Comparison of ENCODE assay signal across 9 cellular contexts in genomic region chr1:160399544-160400283, GRCh38. TPM values are rescaled to one million over a fixed set of nuclear protein-coding genes. Genes with fewer than 3 reads are reported as not detected.
A peak's percentile ranks its signal among the peaks of the same experiment; 100 is the strongest.
DNase-seq lines count a peak whose midpoint lies in the region; ATAC-seq and TF ChIP-seq lines count a peak whose summit lies in the region.
"Had no signal": no experiment of that assay in that cellular context is flagged by ENCODE, and none has a peak within 500 bp of the region (broad histone marks: within the 10 kb centered on the region; RNA-seq: fewer than 3 reads in every experiment).

No MANE protein-coding gene starts in this region.

- H3K23ac ChIP-seq in H9 (ENCODE audit: insufficient read length, low read depth, low read length) = no peak overlapping the region

- TF ChIP-seq CTCF in H9 (conservative IDR thresholded peaks at IDR 0.05) = no peak; the same call in 2 of the 3 replicates

- H3T11ph ChIP-seq in H9 (ENCODE audit: low read length) = no peak overlapping the region

- WGBS in H9 (ENCODE audit: extremely low coverage, insufficient read length, low lambda C conversion rate) = no CpG with 5 or more reads among the region's 19 CpGs

- DNase-seq in H9 = no peak
- no peak for DNase-seq in activated naive CD8-positive, alpha-beta T cell treated with anti-CD3 and anti-CD28 coated beads for 36 hours
- no peak for DNase-seq in SW 1271 (lab: John Stamatoyannopoulos, UW)
- no peak for DNase-seq in activated T-helper 2 cell treated with anti-CD3 and anti-CD28 coated beads, Interferon-gamma antibody, Interleukin-2, Interleukin-4, amounts not matched to agents 10 μg/mL and 5 μg/mL and 100 μg/mL, durations not matched to agents 14 hours and 24 hours and 36 hours (ENCODE audit: low spot score)

- H4K91ac ChIP-seq in H9 (ENCODE audit: insufficient read length, low read depth, low read length) = no peak overlapping the region

- H3K27ac ChIP-seq in H9 (ENCODE audit: insufficient read length, low read depth, low read length) (no peak overlapping the region), skeletal muscle tissue (ENCODE audit: low read depth, low read length) (no peak overlapping the region)

- H3K36me3 ChIP-seq in iPS-15b (ENCODE audit: control insufficient read depth, insufficient read depth, low read length) = no peaks in the 10 kb centered on the region
- no peaks in the 10 kb centered on the region for H3K36me3 ChIP-seq in skeletal muscle tissue (ENCODE audit: control insufficient read depth in 3 of 3, insufficient read depth in 3 of 3, low read length in 3 of 3)

- H2BK5ac ChIP-seq in H9 (ENCODE audit: insufficient read length, low read length) = no peak overlapping the region

- H3K9ac ChIP-seq in H9 (ENCODE audit: extremely low read depth, insufficient read length, low read length) (peak overlapping the region; percentile 28), iPS-15b (ENCODE audit: low read depth, low read length) (peak overlapping the region; percentile 61), skeletal muscle tissue (ENCODE audit: low read depth in 1 of 3, low read length in 3 of 3) (peak overlapping the region in 2 of 3 donors; percentile 68 to 75)

- H3K4me1 ChIP-seq in H9 (ENCODE audit: insufficient read depth, low read length) = peaks cover 23% of the 10 kb centered on the region; the same call in 1 of the 2 replicates
- peaks cover 25% of the 10 kb centered on the region for H3K4me1 ChIP-seq in iPS-15b (ENCODE audit: control insufficient read depth, insufficient read depth, low read length)
- H3K4me1 ChIP-seq in skeletal muscle tissue (ENCODE audit: control insufficient read depth in 3 of 3, insufficient read depth in 3 of 3, low read length in 3 of 3) = peaks cover 4 to 5% (median 5%) of the 10 kb centered on the region in 3 donors

- peak overlapping the region; percentile 74 for H3K4me2 ChIP-seq in H9 (ENCODE audit: insufficient read depth, insufficient read length, low read length)

- H3K14ac ChIP-seq in H9 (ENCODE audit: insufficient read depth, low read length) = peak overlapping the region; percentile 80; the same call in 1 of the 2 replicates

- no peaks in the 10 kb centered on the region for H3K79me1 ChIP-seq in H9 (ENCODE audit: insufficient read depth, low read depth, low read length, poor library complexity, severe bottlenecking)

- no peaks in the 10 kb centered on the region for H4K20me1 ChIP-seq in H9 (ENCODE audit: control insufficient read depth, insufficient read depth, insufficient read length)

- no peak overlapping the region for H2BK120ac ChIP-seq in H9 (ENCODE audit: low read depth, low read length, poor library complexity, severe bottlenecking)

- no peaks in the 10 kb centered on the region for H3K9me3 Mint-ChIP-seq in H9
- H3K9me3 Mint-ChIP-seq in activated naive CD8-positive, alpha-beta T cell treated with anti-CD3 and anti-CD28 coated beads for 36 hours = no peaks in the 10 kb centered on the region
- H3K9me3 Mint-ChIP-seq in activated T-helper 2 cell treated with anti-CD3 and anti-CD28 coated beads, Interferon-gamma antibody, Interleukin-2, Interleukin-4, amounts not matched to agents 10 μg/mL and 5 μg/mL and 100 μg/mL, durations not matched to agents 14 hours and 24 hours and 36 hours = no peaks in the 10 kb centered on the region

- no peak overlapping the region for H2AFZ ChIP-seq in H9 (ENCODE audit: low read length)

- H3K23me2 ChIP-seq in H9 (ENCODE audit: insufficient read length, low read depth, low read length, poor library complexity, severe bottlenecking) = peaks cover 17% of the 10 kb centered on the region

- peak overlapping the region; percentile 87 to 97 (median 93); a peak in 6 of 7 replicates for H3K27ac Mint-ChIP-seq in H9
- no peak overlapping the region for H3K27ac Mint-ChIP-seq in activated naive CD8-positive, alpha-beta T cell treated with anti-CD3 and anti-CD28 coated beads for 36 hours
- H3K27ac Mint-ChIP-seq in activated T-helper 2 cell treated with anti-CD3 and anti-CD28 coated beads, Interferon-gamma antibody, Interleukin-2, Interleukin-4, amounts not matched to agents 10 μg/mL and 5 μg/mL and 100 μg/mL, durations not matched to agents 14 hours and 24 hours and 36 hours = no peak overlapping the region
- H3K27ac Mint-ChIP-seq: activated CD8-positive, alpha-beta T cell treated with anti-CD3 and anti-CD28 coated beads, Interleukin-2, amount 10 ng/mL, durations not matched to agents 7 days and 5 days had no signal

- intact Hi-C loops in activated T-helper 2 cell treated with anti-CD3 and anti-CD28 coated beads, Interferon-gamma antibody, Interleukin-2, Interleukin-4, amounts not matched to agents 10 μg/mL and 5 μg/mL and 100 μg/mL, durations not matched to agents 14 hours and 24 hours and 36 hours (cut with micrococcal nuclease) = no loop called here

- no peak overlapping the region for H3K56ac ChIP-seq in H9 (ENCODE audit: insufficient read length, low read depth, low read length)

- H3K9me3 ChIP-seq in H9 (ENCODE audit: control insufficient read depth, low read depth, low read length) (no peaks in the 10 kb centered on the region), iPS-15b (ENCODE audit: control insufficient read depth, insufficient read depth, low read length) (no peaks in the 10 kb centered on the region), skeletal muscle tissue (ENCODE audit: control insufficient read depth in 3 of 3, low read length in 3 of 3) (no peaks in the 10 kb centered on the region)

- H3K4me3 Mint-ChIP-seq in H9 = peak overlapping the region; percentile 60 to 78
- peak overlapping the region; percentile 14 for H3K4me3 Mint-ChIP-seq in activated naive CD8-positive, alpha-beta T cell treated with anti-CD3 and anti-CD28 coated beads for 36 hours
- no peak overlapping the region for H3K4me3 Mint-ChIP-seq in activated T-helper 2 cell treated with anti-CD3 and anti-CD28 coated beads, Interferon-gamma antibody, Interleukin-2, Interleukin-4, amounts not matched to agents 10 μg/mL and 5 μg/mL and 100 μg/mL, durations not matched to agents 14 hours and 24 hours and 36 hours (ENCODE audit: low read depth)
- H3K4me3 Mint-ChIP-seq: activated CD8-positive, alpha-beta T cell treated with anti-CD3 and anti-CD28 coated beads, Interleukin-2, amount 10 ng/mL, durations not matched to agents 7 days and 5 days had no signal

- no peak for ATAC-seq in GM21528 (IDR thresholded peaks at IDR 0.05; ENCODE audit: low FRiP score, unreplicated experiment)
- no peak for ATAC-seq in HG02840 (IDR thresholded peaks at IDR 0.05; ENCODE audit: low FRiP score, unreplicated experiment)

- H2BK20ac ChIP-seq in H9 (ENCODE audit: low read depth, low read length, poor library complexity, severe bottlenecking) = peak overlapping the region; percentile 76

- H3K79me2 ChIP-seq in H9 (ENCODE audit: insufficient read depth, low read length) = peaks cover 19% of the 10 kb centered on the region; the same call in 1 of the 2 replicates

- H3K36me3 Mint-ChIP-seq in H9 (ENCODE audit: insufficient read depth in 1 of 3, low read depth in 3 of 3) = peaks cover 0 to 3% (median 0%) of the 10 kb centered on the region in 3 experiments; a peak in 1 of 7 replicates
- no peaks in the 10 kb centered on the region for H3K36me3 Mint-ChIP-seq in activated naive CD8-positive, alpha-beta T cell treated with anti-CD3 and anti-CD28 coated beads for 36 hours
- no peaks in the 10 kb centered on the region for H3K36me3 Mint-ChIP-seq in activated T-helper 2 cell treated with anti-CD3 and anti-CD28 coated beads, Interferon-gamma antibody, Interleukin-2, Interleukin-4, amounts not matched to agents 10 μg/mL and 5 μg/mL and 100 μg/mL, durations not matched to agents 14 hours and 24 hours and 36 hours (ENCODE audit: low read depth)

- H4K5ac ChIP-seq in H9 (ENCODE audit: insufficient read length, low read depth, low read length) = no peak overlapping the region

- H2BK15ac ChIP-seq in H9 (ENCODE audit: low read depth, low read length) = no peak overlapping the region

- H2AK5ac ChIP-seq in H9 (ENCODE audit: insufficient read length, low read length) = no peak overlapping the region

- peak overlapping the region; percentile 41 for H3K18ac ChIP-seq in H9 (ENCODE audit: insufficient read length, low read depth, low read length)

- H2BK12ac ChIP-seq in H9 (ENCODE audit: insufficient read length, low read depth, low read length) = peak overlapping the region; percentile 15

- peaks cover 47 to 48% of the 10 kb centered on the region in 2 experiments for H3K4me1 Mint-ChIP-seq in H9
- H3K4me1 Mint-ChIP-seq in activated naive CD8-positive, alpha-beta T cell treated with anti-CD3 and anti-CD28 coated beads for 36 hours = peaks cover 2% of the 10 kb centered on the region
- H3K4me1 Mint-ChIP-seq in activated T-helper 2 cell treated with anti-CD3 and anti-CD28 coated beads, Interferon-gamma antibody, Interleukin-2, Interleukin-4, amounts not matched to agents 10 μg/mL and 5 μg/mL and 100 μg/mL, durations not matched to agents 14 hours and 24 hours and 36 hours (ENCODE audit: low read depth) = no peaks in the 10 kb centered on the region

- H3K4me3 ChIP-seq in iPS-15b (ENCODE audit: low read depth, low read length) (peak overlapping the region; percentile 70), skeletal muscle tissue (ENCODE audit: low read length in 3 of 3) (peak overlapping the region; percentile 59 to 76 (median 60))

- H3K27me3 ChIP-seq in H9 (ENCODE audit: insufficient read depth, low read length) (no peaks in the 10 kb centered on the region), iPS-15b (ENCODE audit: control insufficient read depth, insufficient read depth, low read length) (no peaks in the 10 kb centered on the region), skeletal muscle tissue (ENCODE audit: control insufficient read depth in 3 of 3, insufficient read depth in 3 of 3, low read length in 3 of 3) (peaks cover 11 to 25% (median 23%) of the 10 kb centered on the region in 3 donors)

- no peak overlapping the region for H3K4ac ChIP-seq in H9 (ENCODE audit: low read depth, low read length)

- H3K27me3 Mint-ChIP-seq in H9 (ENCODE audit: low read depth) = no peaks in the 10 kb centered on the region; the same call in 1 of the 2 replicates
- H3K27me3 Mint-ChIP-seq in activated naive CD8-positive, alpha-beta T cell treated with anti-CD3 and anti-CD28 coated beads for 36 hours = peaks cover 15% of the 10 kb centered on the region
- peaks cover 55% of the 10 kb centered on the region for H3K27me3 Mint-ChIP-seq in activated T-helper 2 cell treated with anti-CD3 and anti-CD28 coated beads, Interferon-gamma antibody, Interleukin-2, Interleukin-4, amounts not matched to agents 10 μg/mL and 5 μg/mL and 100 μg/mL, durations not matched to agents 14 hours and 24 hours and 36 hours (ENCODE audit: low read depth)

- H4K8ac ChIP-seq in H9 (replicated peaks; ENCODE audit: insufficient read length, low read depth, low read length) = no peak overlapping the region

RNA-seq across cellular contexts. Expression of gene VANGL2, which starts 0.7 kb away (rescaled TPM):
- total RNA-seq in H9 (2021) = 57.7 and 58.5 TPM in 2 replicates
- total RNA-seq in activated naive CD8-positive, alpha-beta T cell treated with anti-CD3 and anti-CD28 coated beads for 36 hours = under 1 TPM; 0.24 to 0.31 TPM
- total RNA-seq in skeletal muscle tissue = 2.1 TPM
- total RNA-seq in activated T-helper 2 cell treated with anti-CD3 and anti-CD28 coated beads, Interferon-gamma antibody, Interleukin-2, Interleukin-4, amounts not matched to agents 10 μg/mL and 5 μg/mL and 100 μg/mL, durations not matched to agents 14 hours and 24 hours and 36 hours = not detected in 2 replicates
- total RNA-seq: activated CD8-positive, alpha-beta T cell treated with anti-CD3 and anti-CD28 coated beads, Interleukin-2, amount 10 ng/mL, durations not matched to agents 7 days and 5 days had no signal

RNA-seq across cellular contexts. Expression of gene NHLH1, which starts 32.8 kb away (rescaled TPM):
- total RNA-seq in H9 (2021) (1.3 and 1.5 TPM in 2 replicates), skeletal muscle tissue (not detected)
- total RNA-seq in activated naive CD8-positive, alpha-beta T cell treated with anti-CD3 and anti-CD28 coated beads for 36 hours = under 1 TPM; 0.34 to 0.52 TPM
- 0.30 and 0.32 TPM in 2 replicates for total RNA-seq in activated T-helper 2 cell treated with anti-CD3 and anti-CD28 coated beads, Interferon-gamma antibody, Interleukin-2, Interleukin-4, amounts not matched to agents 10 μg/mL and 5 μg/mL and 100 μg/mL, durations not matched to agents 14 hours and 24 hours and 36 hours

RNA-seq across cellular contexts. Expression of gene NCSTN, which starts 56.5 kb away (rescaled TPM):
- 67.8 and 69.3 TPM in 2 replicates for total RNA-seq in H9 (2021)
- 10 to 100 TPM; 49.5 to 53.5 TPM for total RNA-seq in activated naive CD8-positive, alpha-beta T cell treated with anti-CD3 and anti-CD28 coated beads for 36 hours
- total RNA-seq in skeletal muscle tissue = 53.8 TPM
- 65.3 and 72.4 TPM in 2 replicates for total RNA-seq in activated T-helper 2 cell treated with anti-CD3 and anti-CD28 coated beads, Interferon-gamma antibody, Interleukin-2, Interleukin-4, amounts not matched to agents 10 μg/mL and 5 μg/mL and 100 μg/mL, durations not matched to agents 14 hours and 24 hours and 36 hours

RNA-seq across cellular contexts. Expression of gene COPA, which starts 56.7 kb away (rescaled TPM):
- total RNA-seq in H9 (2021) (118 TPM in 2 replicates), skeletal muscle tissue (211 TPM)
- total RNA-seq in activated naive CD8-positive, alpha-beta T cell treated with anti-CD3 and anti-CD28 coated beads for 36 hours = 100 to 1,000 TPM; 110 to 119 TPM
- 153 and 154 TPM in 2 replicates for total RNA-seq in activated T-helper 2 cell treated with anti-CD3 and anti-CD28 coated beads, Interferon-gamma antibody, Interleukin-2, Interleukin-4, amounts not matched to agents 10 μg/mL and 5 μg/mL and 100 μg/mL, durations not matched to agents 14 hours and 24 hours and 36 hours

Comparison
In these comparisons a context has a peak if more than half of its experiments do, and no peak if none do; other contexts are left out.
1. H3K27ac Mint-ChIP-seq: peak in H9 (3 of 3); none in activated naive CD8-positive, alpha-beta T cell treated with anti-CD3 and anti-CD28 coated beads for 36 hours (single experiment) and activated T-helper 2 cell treated with anti-CD3 and anti-CD28 coated beads, Interferon-gamma antibody, Interleukin-2, Interleukin-4, amounts not matched to agents 10 μg/mL and 5 μg/mL and 100 μg/mL, durations not matched to agents 14 hours and 24 hours and 36 hours (single experiment).
2. RNA of gene VANGL2, which starts 0.7 kb away (total RNA-seq): 57.7 to 58.5 TPM in H9; 2.1 TPM in skeletal muscle tissue (single experiment), 0.24 to 0.31 TPM in activated naive CD8-positive, alpha-beta T cell treated with anti-CD3 and anti-CD28 coated beads for 36 hours and not detected in activated T-helper 2 cell treated with anti-CD3 and anti-CD28 coated beads, Interferon-gamma antibody, Interleukin-2, Interleukin-4, amounts not matched to agents 10 μg/mL and 5 μg/mL and 100 μg/mL, durations not matched to agents 14 hours and 24 hours and 36 hours; every median in the first group is over 10 times any median in the second.
3. Peak in every context shown above with its lines, with median percentiles within 50 percentile points of each other: H3K9ac ChIP-seq.